Comparison of ENCODE assay signal across 32 cellular contexts in the genomic region with DNA sequence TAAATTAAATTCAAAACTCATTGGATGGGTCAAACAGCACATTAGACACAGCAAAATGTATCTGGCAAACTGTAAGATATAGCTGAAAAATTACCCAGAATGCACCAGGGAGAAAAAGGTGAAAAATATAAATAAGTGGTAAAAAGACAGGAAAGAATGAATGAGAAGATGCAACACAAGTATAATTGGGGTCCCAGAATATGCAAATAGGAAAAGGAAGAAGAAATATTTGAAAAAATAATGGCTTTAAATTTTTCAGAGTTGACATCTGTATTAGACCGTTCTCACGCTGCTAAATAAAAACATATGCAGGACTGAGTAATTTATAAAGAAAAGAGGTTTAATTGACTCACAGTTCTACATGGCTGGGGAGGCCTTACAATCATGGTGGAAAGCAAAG.
"Had no signal": no experiment of that assay in that cellular context is flagged by ENCODE, and none has a peak within 500 bp of the region (broad histone marks: within the 10 kb centered on the region; RNA-seq: fewer than 3 reads in every experiment).

No MANE protein-coding gene starts in this region.

- H3K4me3 ChIP-seq: body of pancreas, colonic mucosa, dorsolateral prefrontal cortex, esophagus muscularis mucosa, gastrocnemius medialis, heart left ventricle had no signal

- ATAC-seq: activated CD4-positive, alpha-beta T cell treated with anti-CD3 and anti-CD28 coated beads for 36 hours; activated CD8-positive, alpha-beta memory T cell treated with anti-CD3 and anti-CD28 coated beads, Interleukin-2, amount 10 ng/mL, durations not matched to agents 7 days and 5 days; activated CD8-positive, alpha-beta T cell treated with anti-CD3 and anti-CD28 coated beads, Interleukin-2, amount 10 ng/mL, durations not matched to agents 7 days and 5 days; activated naive CD4-positive, alpha-beta T cell treated with anti-CD3 and anti-CD28 coated beads, Interleukin-2, amount 50 U/mL, for 72 hours; body of pancreas; foreskin keratinocyte; gastrocnemius medialis; heart left ventricle; T-helper 17 cell had no signal

- DNase-seq: activated CD4-positive, alpha-beta memory T cell treated with anti-CD3 and anti-CD28 coated beads for 36 hours; activated CD4-positive, alpha-beta T cell treated with anti-CD3 and anti-CD28 coated beads for 36 hours; activated CD4-positive, alpha-beta T cell treated with anti-CD3 and anti-CD28 coated beads, Interleukin-2, amount 10 ng/mL, durations not matched to agents 24 days and 14 days; activated CD4-positive, CD25-positive, alpha-beta regulatory T cell; activated CD4-positive, CD25-positive, alpha-beta regulatory T cell treated with anti-CD3 and anti-CD28 coated beads, Interleukin-2, amount 50 U/mL, for 72 hours; activated CD8-positive, alpha-beta memory T cell treated with anti-CD3 and anti-CD28 coated beads, Interleukin-2, amount 10 ng/mL, durations not matched to agents 7 days and 5 days; activated CD8-positive, alpha-beta memory T cell treated with anti-CD3 and anti-CD28 coated beads, Interleukin-2, amount 50 U/mL, for 4 hours; activated CD8-positive, alpha-beta T cell treated with anti-CD3 and anti-CD28 coated beads, Interleukin-2, amount 10 ng/mL, durations not matched to agents 7 days and 5 days; activated gamma-delta T cell; activated naive CD4-positive, alpha-beta T cell; activated naive CD4-positive, alpha-beta T cell treated with anti-CD3 and anti-CD28 coated beads, Interleukin-2, amount 10 ng/mL, durations not matched to agents 7 days and 5 days; activated naive CD8-positive, alpha-beta T cell treated with anti-CD3 and anti-CD28 coated beads, Interleukin-2, amount 10 ng/mL, durations not matched to agents 7 days and 5 days; activated T-cell treated with anti-CD3 and anti-CD28 coated beads, Interleukin-2, amount 50 U/mL, for 1 hour; activated T-cell treated with anti-CD3 and anti-CD28 coated beads, Interleukin-2, amount 50 U/mL, for 48 hours; amygdala; aorta; body of pancreas; caudate nucleus; colonic mucosa; dorsolateral prefrontal cortex; effector memory CD4-positive, alpha-beta T cell; endodermal cell; erythroblast; foreskin keratinocyte; gastrocnemius medialis; glutamatergic neuron; heart left ventricle; hypothalamus; T-helper 1 cell; T-helper 17 cell had no signal
